2 cellular contexts compared by ENCODE assay signal in the genomic region with DNA sequence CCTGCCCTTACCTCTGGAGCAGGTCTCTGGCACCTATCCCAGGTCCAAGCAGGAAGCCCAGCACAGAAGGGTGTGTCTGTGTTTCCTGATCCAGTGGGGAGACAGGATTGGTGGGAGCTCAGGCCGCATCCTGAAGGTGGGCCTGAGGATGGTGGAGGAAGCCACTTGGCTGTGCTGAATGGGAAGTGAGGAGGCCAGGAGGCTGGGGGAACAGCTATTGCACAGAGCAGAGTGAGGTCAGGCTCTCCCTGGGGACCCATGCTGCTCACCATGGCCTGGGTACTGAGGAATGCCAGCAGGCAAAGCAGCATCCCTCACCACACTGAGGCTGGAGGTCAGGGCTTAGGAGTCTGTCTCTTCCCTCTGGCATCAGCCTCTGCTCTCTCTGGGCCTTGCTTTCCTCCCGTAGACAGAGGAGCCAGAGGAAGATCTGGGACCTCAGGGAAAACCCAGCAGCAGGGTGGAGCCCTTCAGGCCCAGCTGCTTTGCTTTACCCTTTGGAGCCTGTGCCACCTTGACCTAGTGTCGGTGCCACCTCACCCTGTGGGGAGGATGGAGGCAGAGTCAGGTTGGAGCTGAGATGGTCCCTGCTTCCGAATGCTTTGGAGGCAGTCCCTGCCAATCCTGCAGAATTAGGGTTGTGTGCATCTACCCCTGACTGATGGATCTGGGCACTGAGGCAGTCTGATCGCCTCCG.
TF ChIP-seq lines count a peak whose summit lies in the region.

No MANE protein-coding gene starts in this region.

TF ChIP-seq in SK-N-SH, 30 proteins besides CTCF, POLR2A, EP300 and RAD21 (continued from another document):
- TF ChIP-seq, protein P1, sequence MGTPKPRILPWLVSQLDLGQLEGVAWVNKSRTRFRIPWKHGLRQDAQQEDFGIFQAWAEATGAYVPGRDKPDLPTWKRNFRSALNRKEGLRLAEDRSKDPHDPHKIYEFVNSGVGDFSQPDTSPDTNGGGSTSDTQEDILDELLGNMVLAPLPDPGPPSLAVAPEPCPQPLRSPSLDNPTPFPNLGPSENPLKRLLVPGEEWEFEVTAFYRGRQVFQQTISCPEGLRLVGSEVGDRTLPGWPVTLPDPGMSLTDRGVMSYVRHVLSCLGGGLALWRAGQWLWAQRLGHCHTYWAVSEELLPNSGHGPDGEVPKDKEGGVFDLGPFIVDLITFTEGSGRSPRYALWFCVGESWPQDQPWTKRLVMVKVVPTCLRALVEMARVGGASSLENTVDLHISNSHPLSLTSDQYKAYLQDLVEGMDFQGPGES (IDR thresholded peaks at IDR 0.05; ENCODE audit: low read depth, low read length) = no peak
- no peak for TF ChIP-seq CHD2 (IDR thresholded peaks at IDR 0.05; ENCODE audit: low read length, partially characterized antibody)

TF ChIP-seq in SK-N-SH treated with all-trans-retinoic acid at 6 μM for 48 hours, 23 proteins besides CTCF, POLR2A, EP300 and RAD21 (continued from another document):
- no peak for TF ChIP-seq BACH2 (CRISPR knock-in tag; IDR thresholded peaks at IDR 0.05; ENCODE audit: borderline replicate concordance)
- TF ChIP-seq ISL1 (CRISPR knock-in tag; IDR thresholded peaks at IDR 0.05) = no peak
- TF ChIP-seq OSR1 (CRISPR knock-in tag; IDR thresholded peaks at IDR 0.05) = no peak
- TF ChIP-seq, protein P2, sequence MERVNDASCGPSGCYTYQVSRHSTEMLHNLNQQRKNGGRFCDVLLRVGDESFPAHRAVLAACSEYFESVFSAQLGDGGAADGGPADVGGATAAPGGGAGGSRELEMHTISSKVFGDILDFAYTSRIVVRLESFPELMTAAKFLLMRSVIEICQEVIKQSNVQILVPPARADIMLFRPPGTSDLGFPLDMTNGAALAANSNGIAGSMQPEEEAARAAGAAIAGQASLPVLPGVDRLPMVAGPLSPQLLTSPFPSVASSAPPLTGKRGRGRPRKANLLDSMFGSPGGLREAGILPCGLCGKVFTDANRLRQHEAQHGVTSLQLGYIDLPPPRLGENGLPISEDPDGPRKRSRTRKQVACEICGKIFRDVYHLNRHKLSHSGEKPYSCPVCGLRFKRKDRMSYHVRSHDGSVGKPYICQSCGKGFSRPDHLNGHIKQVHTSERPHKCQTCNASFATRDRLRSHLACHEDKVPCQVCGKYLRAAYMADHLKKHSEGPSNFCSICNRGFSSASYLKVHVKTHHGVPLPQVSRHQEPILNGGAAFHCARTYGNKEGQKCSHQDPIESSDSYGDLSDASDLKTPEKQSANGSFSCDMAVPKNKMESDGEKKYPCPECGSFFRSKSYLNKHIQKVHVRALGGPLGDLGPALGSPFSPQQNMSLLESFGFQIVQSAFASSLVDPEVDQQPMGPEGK (CRISPR knock-in tag; IDR thresholded peaks at IDR 0.05; ENCODE audit: borderline replicate concordance) = no peak
- TF ChIP-seq TOX (CRISPR knock-in tag; IDR thresholded peaks at IDR 0.05; ENCODE audit: borderline replicate concordance) = no peak
- no peak for TF ChIP-seq CSDC2 (CRISPR knock-in tag; IDR thresholded peaks at IDR 0.05)
- no peak for TF ChIP-seq GLIS3 (CRISPR knock-in tag; IDR thresholded peaks at IDR 0.05)
- TF ChIP-seq, protein P3, sequence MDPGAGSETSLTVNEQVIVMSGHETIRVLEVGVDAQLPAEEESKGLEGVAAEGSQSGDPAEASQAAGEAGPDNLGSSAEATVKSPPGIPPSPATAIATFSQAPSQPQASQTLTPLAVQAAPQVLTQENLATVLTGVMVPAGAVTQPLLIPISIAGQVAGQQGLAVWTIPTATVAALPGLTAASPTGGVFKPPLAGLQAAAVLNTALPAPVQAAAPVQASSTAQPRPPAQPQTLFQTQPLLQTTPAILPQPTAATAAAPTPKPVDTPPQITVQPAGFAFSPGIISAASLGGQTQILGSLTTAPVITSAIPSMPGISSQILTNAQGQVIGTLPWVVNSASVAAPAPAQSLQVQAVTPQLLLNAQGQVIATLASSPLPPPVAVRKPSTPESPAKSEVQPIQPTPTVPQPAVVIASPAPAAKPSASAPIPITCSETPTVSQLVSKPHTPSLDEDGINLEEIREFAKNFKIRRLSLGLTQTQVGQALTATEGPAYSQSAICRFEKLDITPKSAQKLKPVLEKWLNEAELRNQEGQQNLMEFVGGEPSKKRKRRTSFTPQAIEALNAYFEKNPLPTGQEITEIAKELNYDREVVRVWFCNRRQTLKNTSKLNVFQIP (CRISPR knock-in tag; IDR thresholded peaks at IDR 0.05; ENCODE audit: borderline replicate concordance, low read depth) = no peak
- no peak for TF ChIP-seq ZNF565 (CRISPR knock-in tag; conservative IDR thresholded peaks at IDR 0.05; ENCODE audit: low read depth)
- TF ChIP-seq ZNF70 (CRISPR knock-in tag; IDR thresholded peaks at IDR 0.05) = no peak
- TF ChIP-seq PPARA (CRISPR knock-in tag; IDR thresholded peaks at IDR 0.05; ENCODE audit: borderline replicate concordance) = no peak
- TF ChIP-seq SNAI2 (CRISPR knock-in tag; IDR thresholded peaks at IDR 0.05) = no peak
